In genomic region chr17:75896360-75897075, GRCh38 we compare ENCODE assay signal across 8 cellular contexts. TPM values are rescaled to one million over a fixed set of nuclear protein-coding genes. Genes with fewer than 3 reads are reported as not detected.
DNase-seq lines count a peak whose midpoint lies in the region; ATAC-seq, FAIRE-seq and TF ChIP-seq lines count a peak whose summit lies in the region.

A gene with protein sequence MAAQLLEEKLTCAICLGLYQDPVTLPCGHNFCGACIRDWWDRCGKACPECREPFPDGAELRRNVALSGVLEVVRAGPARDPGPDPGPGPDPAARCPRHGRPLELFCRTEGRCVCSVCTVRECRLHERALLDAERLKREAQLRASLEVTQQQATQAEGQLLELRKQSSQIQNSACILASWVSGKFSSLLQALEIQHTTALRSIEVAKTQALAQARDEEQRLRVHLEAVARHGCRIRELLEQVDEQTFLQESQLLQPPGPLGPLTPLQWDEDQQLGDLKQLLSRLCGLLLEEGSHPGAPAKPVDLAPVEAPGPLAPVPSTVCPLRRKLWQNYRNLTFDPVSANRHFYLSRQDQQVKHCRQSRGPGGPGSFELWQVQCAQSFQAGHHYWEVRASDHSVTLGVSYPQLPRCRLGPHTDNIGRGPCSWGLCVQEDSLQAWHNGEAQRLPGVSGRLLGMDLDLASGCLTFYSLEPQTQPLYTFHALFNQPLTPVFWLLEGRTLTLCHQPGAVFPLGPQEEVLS (minus strand): TSS chr17:75896951. CDS start chr17:75896937, 14 bp downstream.

- peak; percentile 75 for DNase-seq in SIG-M5 treated with dmso at 0.1 percent for 504 hours (lab: John Stamatoyannopoulos, UW; ENCODE audit: unreplicated experiment)
- no peak for DNase-seq in SIG-M5 (lab: John Stamatoyannopoulos, UW)
- peak; percentile 50 for DNase-seq in NCI-H446 treated with DMSO at 0.1 percent for 48 hours (lab: John Stamatoyannopoulos, UW)
- DNase-seq in activated CD4-positive, alpha-beta T cell treated with anti-CD3 and anti-CD28 coated beads, Interleukin-2, amount 10 ng/mL, durations not matched to agents 24 days and 14 days, result peak; percentile 94
- peak; percentile 60 for DNase-seq in dedifferentiated amniotic fluid mesenchymal stem cell (ENCODE audit: extremely low spot score)
- DNase-seq in HepG2 (ENCODE audit: low spot score), result peak; percentile 56
- DNase-seq in stimulated activated CD4-positive, alpha-beta T cell treated with anti-CD3 and anti-CD28 coated beads, Interleukin-4, amount 100 ng/mL, for 1 hour, result peak; percentile 81

- no peaks in the 10 kb centered on the region for H3K9me3 ChIP-seq in HepG2 (ENCODE audit: low read length)

- H3K36me3 ChIP-seq in HepG2 (replicated peaks in 1 of 2; ENCODE audit: control insufficient read depth in 1 of 2, insufficient read depth in 2 of 2, low read length in 2 of 2), result peaks cover 21 to 39% of the 10 kb centered on the region in 2 experiments

- no peaks in the 10 kb centered on the region for H3K9me3 Mint-ChIP-seq in activated CD4-positive, alpha-beta T cell treated with anti-CD3 and anti-CD28 coated beads, Interleukin-2, amount 10 ng/mL, durations not matched to agents 24 days and 14 days

- no peak within 1 kb of the TSS for H2AFZ ChIP-seq in HepG2 (ENCODE audit: low read length)

- H3K4me3 ChIP-seq in HepG2 (replicated peaks in 1 of 3; ENCODE audit: insufficient read depth in 1 of 3, low read depth in 2 of 3, low read length in 3 of 3), result peak within 1 kb of the TSS; percentile 68 to 83 (median 75)

- no peaks in the 10 kb centered on the region for H3K27me3 Mint-ChIP-seq in activated CD4-positive, alpha-beta T cell treated with anti-CD3 and anti-CD28 coated beads, Interleukin-2, amount 10 ng/mL, durations not matched to agents 24 days and 14 days

- H3K4me1 ChIP-seq in HepG2 (ENCODE audit: insufficient read depth, low read length), result peaks cover 46% of the 10 kb centered on the region

- H3K27ac Mint-ChIP-seq in activated CD4-positive, alpha-beta T cell treated with anti-CD3 and anti-CD28 coated beads, Interleukin-2, amount 10 ng/mL, durations not matched to agents 24 days and 14 days, result peak within 1 kb of the TSS; percentile 89

- peak; percentile 84 for TF ChIP-seq RAD21 in HepG2 (CRISPR knock-in tag; IDR thresholded peaks at IDR 0.05)

- peak within 1 kb of the TSS; percentile 84 for H3K9ac ChIP-seq in HepG2 (ENCODE audit: insufficient read depth, low read depth, low read length)

- H4K20me1 ChIP-seq in HepG2 (ENCODE audit: insufficient read depth, low read length), result no peaks in the 10 kb centered on the region

- H3K79me2 ChIP-seq in HepG2 (ENCODE audit: insufficient read depth, low read length), result peaks cover 10% of the 10 kb centered on the region

- FAIRE-seq in HepG2 (lab: Jason Lieb, UNC), result no peak

- in situ Hi-C loops in HepG2 (cut with HindIII; ENCODE audit: extremely low pct_ligation_motif_present, low pct_unique_long_range_greater_than_20kb), result no loop called here

- peaks cover 22% of the 10 kb centered on the region for H3K4me1 Mint-ChIP-seq in activated CD4-positive, alpha-beta T cell treated with anti-CD3 and anti-CD28 coated beads, Interleukin-2, amount 10 ng/mL, durations not matched to agents 24 days and 14 days

- H3K4me3 Mint-ChIP-seq in activated CD4-positive, alpha-beta T cell treated with anti-CD3 and anti-CD28 coated beads, Interleukin-2, amount 10 ng/mL, durations not matched to agents 24 days and 14 days, result peak within 1 kb of the TSS; percentile 94

- H3K36me3 Mint-ChIP-seq in activated CD4-positive, alpha-beta T cell treated with anti-CD3 and anti-CD28 coated beads, Interleukin-2, amount 10 ng/mL, durations not matched to agents 24 days and 14 days (ENCODE audit: low read depth), result peaks cover 30% of the 10 kb centered on the region

- POLR2A ChIA-PET in HepG2 (lab: Yijun Ruan, JAX), result interaction anchor here (0.5 to 12.9 kb wide), 21 partner anchors 9 to 368 kb away, joined by 3 to 423 read pairs (median 4); partner anchors contain the start of genes ACOX1, MRPL38, TRIM47 and UBALD2

- peak; percentile 64 for TF ChIP-seq CTCF in HepG2 (CRISPR knock-in tag; IDR thresholded peaks at IDR 0.05)

- 2% methylated on average over 29 of the region's 95 CpGs for WGBS in HepG2 (ENCODE audit: low lambda C conversion rate)

- BruUV-seq in HepG2 (replicated peaks; lab: Mats Ljungman, UMichigan), result no TSS peak

- TF ChIP-seq EP300 in HepG2 (IDR thresholded peaks at IDR 0.05; ENCODE audit: low read depth in 2 of 2, low read length in 2 of 2) (no peak), HepG2 (CRISPR knock-in tag; IDR thresholded peaks at IDR 0.05; ENCODE audit: borderline replicate concordance) (no peak; the same call in 1 of the 2 replicates)

- H3K27ac ChIP-seq in HepG2 (ENCODE audit: extremely low read length, insufficient read depth, low read length), result peak within 1 kb of the TSS; percentile 79

- peak within 1 kb of the TSS; percentile 91 for H3K4me2 ChIP-seq in HepG2 (ENCODE audit: low read depth, low read length)

- ATAC-seq in HG02970 (IDR thresholded peaks at IDR 0.05; ENCODE audit: low FRiP score, unreplicated experiment) (peak; percentile 47), HepG2 (peak; percentile 18)

- intact Hi-C loops in activated CD4-positive, alpha-beta T cell treated with anti-CD3 and anti-CD28 coated beads, Interleukin-2, amount 10 ng/mL, durations not matched to agents 24 days and 14 days (cut with micrococcal nuclease), result loop anchor here (1.0 to 5.0 kb wide), 3 partner anchors 9 to 119 kb away; a partner anchor contains a TSS
- intact Hi-C loops in HepG2 (cut with micrococcal nuclease; ENCODE audit: unreplicated experiment), result no loop called here

- TF ChIP-seq POLR2A in HepG2 (IDR thresholded peaks at IDR 0.05; ENCODE audit: insufficient read depth in 1 of 2, low read depth in 2 of 2, low read length in 2 of 2), result peak in 1 of 2 experiments; percentile 92; a peak in 2 of 4 replicates

- H3K27me3 ChIP-seq in HepG2 (ENCODE audit: control insufficient read depth in 1 of 2, insufficient read depth in 2 of 2, low read length in 2 of 2), result no peaks in the 10 kb centered on the region

- CTCF ChIA-PET in HepG2 (lab: Yijun Ruan, JAX; ENCODE audit: low intra/inter-chr PET ratio, low total read pairs), result interaction anchor here (0.8 to 1.0 kb wide), 2 partner anchors 20 to 109 kb away, joined by 3 read pairs; no protein-coding TSS in a partner anchor

TF ChIP-seq in HepG2, 621 proteins besides CTCF, POLR2A, EP300 and RAD21 (continues in another document):
- TF ChIP-seq KLF11 (CRISPR knock-in tag; IDR thresholded peaks at IDR 0.05), result no peak
- TF ChIP-seq ZNF891 (CRISPR knock-in tag; IDR thresholded peaks at IDR 0.05), result peak; percentile 78; the same call in 1 of the 2 replicates
- peak; percentile 47; the same call in 1 of the 2 replicates for TF ChIP-seq MTA1 (CRISPR knock-in tag; IDR thresholded peaks at IDR 0.05; ENCODE audit: borderline replicate concordance)
- TF ChIP-seq, protein P1, sequence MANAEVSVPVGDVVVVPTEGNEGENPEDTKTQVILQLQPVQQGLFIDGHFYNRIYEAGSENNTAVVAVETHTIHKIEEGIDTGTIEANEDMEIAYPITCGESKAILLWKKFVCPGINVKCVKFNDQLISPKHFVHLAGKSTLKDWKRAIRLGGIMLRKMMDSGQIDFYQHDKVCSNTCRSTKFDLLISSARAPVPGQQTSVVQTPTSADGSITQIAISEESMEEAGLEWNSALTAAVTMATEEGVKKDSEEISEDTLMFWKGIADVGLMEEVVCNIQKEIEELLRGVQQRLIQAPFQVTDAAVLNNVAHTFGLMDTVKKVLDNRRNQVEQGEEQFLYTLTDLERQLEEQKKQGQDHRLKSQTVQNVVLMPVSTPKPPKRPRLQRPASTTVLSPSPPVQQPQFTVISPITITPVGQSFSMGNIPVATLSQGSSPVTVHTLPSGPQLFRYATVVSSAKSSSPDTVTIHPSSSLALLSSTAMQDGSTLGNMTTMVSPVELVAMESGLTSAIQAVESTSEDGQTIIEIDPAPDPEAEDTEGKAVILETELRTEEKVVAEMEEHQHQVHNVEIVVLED (CRISPR knock-in tag; IDR thresholded peaks at IDR 0.05; ENCODE audit: borderline replicate concordance), result peak; percentile 65
- TF ChIP-seq KAT7 (CRISPR knock-in tag; IDR thresholded peaks at IDR 0.05; ENCODE audit: borderline replicate concordance), result peak; percentile 30; the same call in 1 of the 2 replicates
- peak; percentile 95 for TF ChIP-seq KDM2A (CRISPR knock-in tag; IDR thresholded peaks at IDR 0.05; ENCODE audit: borderline replicate concordance, low read depth)
- TF ChIP-seq ZNF816 (CRISPR knock-in tag; IDR thresholded peaks at IDR 0.05; ENCODE audit: borderline replicate concordance), result peak; percentile 20; the same call in 1 of the 2 replicates
- TF ChIP-seq TP53 (CRISPR knock-in tag; conservative IDR thresholded peaks at IDR 0.05), result no peak
- no peak for TF ChIP-seq ZNF7 (CRISPR knock-in tag; IDR thresholded peaks at IDR 0.05)
- TF ChIP-seq ZNF256 (CRISPR knock-in tag; conservative IDR thresholded peaks at IDR 0.05), result 0 out of 2 replicates have a peak, but pooled peaks have one; percentile 57

RNA-seq across cellular contexts. Expression of the gene that starts here (rescaled TPM):
- total RNA-seq in activated CD4-positive, alpha-beta T cell treated with anti-CD3 and anti-CD28 coated beads, Interleukin-2, amount 10 ng/mL, durations not matched to agents 24 days and 14 days, result 47.6 and 48.1 TPM in 2 replicates
- 22.4 and 24.6 TPM in 2 replicates for total RNA-seq in HepG2 (2016; rRNA removed; fragmentation: Illumina TruSeq; extraction: Trizol)
- total RNA-seq in HepG2 (2016; cell fraction: cytosol; rRNA removed; fragmentation: Illumina TruSeq; extraction: Trizol; ENCODE audit: low read depth), result 3.6 and 3.8 TPM in 2 replicates
- total RNA-seq in HepG2 (2016; cell fraction: insoluble cytoplasmic fraction; rRNA removed; fragmentation: Illumina TruSeq; extraction: Trizol), result 23.0 and 23.6 TPM in 2 replicates
- total RNA-seq in HepG2 (2016; cell fraction: membrane; rRNA removed; fragmentation: Illumina TruSeq; extraction: Trizol), result 8.9 and 9.0 TPM in 2 replicates
- total RNA-seq in HepG2 (2016; cell fraction: nucleus; rRNA removed; fragmentation: Illumina TruSeq; extraction: Trizol), result 11.5 and 14.9 TPM in 2 replicates
- polyA plus RNA-seq in HepG2 (2011; rRNA removed), result 10.3 and 15.2 TPM in 2 replicates
- 10.5 and 11.9 TPM in 2 replicates for polyA plus RNA-seq in HepG2 (2011; cell fraction: cytosol; rRNA removed)
- polyA plus RNA-seq in HepG2 (2011; cell fraction: nucleus; rRNA removed), result 14.3 and 15.6 TPM in 2 replicates
- polyA plus RNA-seq in HepG2 (2012), result 9.0 and 10.3 TPM in 2 replicates
- 2.4 and 2.5 TPM in 2 replicates for polyA plus RNA-seq in HepG2 (2016; cell fraction: cytosol; fragmentation: Illumina TruSeq; extraction: Trizol; ENCODE audit: low read depth)
- polyA plus RNA-seq in HepG2 (2016; cell fraction: insoluble cytoplasmic fraction; fragmentation: Illumina TruSeq; extraction: Trizol; ENCODE audit: low read depth), result 18.6 and 20.0 TPM in 2 replicates
- polyA plus RNA-seq in HepG2 (2016; cell fraction: membrane; fragmentation: Illumina TruSeq; extraction: Trizol; ENCODE audit: low read depth), result 5.1 and 5.7 TPM in 2 replicates
- 31.5 and 31.7 TPM in 2 replicates for polyA plus RNA-seq in HepG2 (2016; cell fraction: nucleus; fragmentation: Illumina TruSeq; extraction: Trizol; ENCODE audit: insufficient read depth, low read depth)
- polyA minus RNA-seq in HepG2 (2011; rRNA and poly(A)+ RNA removed; ENCODE audit: low replicate concordance), result 13.4 and 15.0 TPM in 2 replicates
- polyA minus RNA-seq in HepG2 (2011; cell fraction: cytosol; rRNA and poly(A)+ RNA removed), result 8.8 and 8.9 TPM in 2 replicates
- 4.0 and 5.3 TPM in 2 replicates for polyA minus RNA-seq in HepG2 (2011; cell fraction: nucleus; rRNA and poly(A)+ RNA removed)
